ENCODE assay signal across 11 cellular contexts in genomic region chr20:59825944-59826759, GRCh38.
DNase-seq lines count a peak whose midpoint lies in the region; ATAC-seq and TF ChIP-seq lines count a peak whose summit lies in the region.
"Had no signal": no experiment of that assay in that cellular context is flagged by ENCODE, and none has a peak within 500 bp of the region (broad histone marks: within the 10 kb centered on the region; RNA-seq: fewer than 3 reads in every experiment).

No MANE protein-coding gene starts in this region.

- DNase-seq in SIG-M5 treated with dmso at 0.1 percent for 504 hours (lab: John Stamatoyannopoulos, UW; ENCODE audit: unreplicated experiment) (peak; percentile 14), SIG-M5 (lab: John Stamatoyannopoulos, UW) (no peak), PC-3 (peak; percentile 74), hepatocyte (ENCODE audit: low spot score) (peak; percentile 72), testis (peak; percentile 58)
- DNase-seq in activated CD4-positive, alpha-beta T cell treated with anti-CD3 and anti-CD28 coated beads for 4 hours: no peak
- DNase-seq: activated naive CD4-positive, alpha-beta T cell treated with anti-CD3 and anti-CD28 coated beads, Interleukin-2, amount 50 U/mL, for 16 hours; NCI-H226 had no signal

- H3K27me3 ChIP-seq in PC-3 (ENCODE audit: low read length) (no peaks in the 10 kb centered on the region), hepatocyte (no peaks in the 10 kb centered on the region), testis (no peaks in the 10 kb centered on the region)

- BruUV-seq in PC-3 (replicated peaks; lab: Mats Ljungman, UMichigan): no TSS peak

- no peak overlapping the region for H3K4me3 ChIP-seq in PC-3 (ENCODE audit: low read length)
- no peak overlapping the region for H3K4me3 ChIP-seq in hepatocyte
- no peak overlapping the region for H3K4me3 ChIP-seq in testis
- H3K4me3 ChIP-seq: thoracic aorta had no signal

- no peaks in the 10 kb centered on the region for H3F3A ChIP-seq in PC-3 (ENCODE audit: low read length, unreplicated experiment)

- H3K9me3 ChIP-seq in PC-3 (ENCODE audit: low read length): no peaks in the 10 kb centered on the region
- no peaks in the 10 kb centered on the region for H3K9me3 ChIP-seq in hepatocyte (ENCODE audit: low read depth)
- H3K9me3 ChIP-seq in testis: no peaks in the 10 kb centered on the region
- H3K9me3 ChIP-seq: thoracic aorta had no signal

- peak overlapping the region; percentile 38 for H3K27ac ChIP-seq in PC-3 (ENCODE audit: low read length)
- H3K27ac ChIP-seq in hepatocyte: peak overlapping the region; percentile 83
- no peak overlapping the region for H3K27ac ChIP-seq in testis
- H3K27ac ChIP-seq: thoracic aorta had no signal

- H3K36me3 ChIP-seq in PC-3 (ENCODE audit: low read depth, low read length): no peaks in the 10 kb centered on the region
- no peaks in the 10 kb centered on the region for H3K36me3 ChIP-seq in hepatocyte (replicated peaks; ENCODE audit: insufficient read depth, low read depth)
- no peaks in the 10 kb centered on the region for H3K36me3 ChIP-seq in testis (ENCODE audit: low read depth, missing control alignments)
- H3K36me3 ChIP-seq: thoracic aorta had no signal

- no peaks in the 10 kb centered on the region for H4K20me1 ChIP-seq in PC-3 (ENCODE audit: low read length)
- H4K20me1 ChIP-seq in hepatocyte (ENCODE audit: insufficient read depth, poor library complexity, severe bottlenecking): no peaks in the 10 kb centered on the region

- TF ChIP-seq CTCF in PC-3 (conservative IDR thresholded peaks at IDR 0.05; ENCODE audit: low read depth, low read length): no peak
- TF ChIP-seq CTCF in hepatocyte (IDR thresholded peaks at IDR 0.05; ENCODE audit: poor library complexity): no peak
- no peak for TF ChIP-seq CTCF in testis (IDR thresholded peaks at IDR 0.05)

- peaks cover 30% of the 10 kb centered on the region for H3K4me1 ChIP-seq in PC-3 (ENCODE audit: insufficient read depth, low read length)
- peaks cover 5% of the 10 kb centered on the region for H3K4me1 ChIP-seq in hepatocyte (ENCODE audit: insufficient read depth)
- H3K4me1 ChIP-seq in testis: no peaks in the 10 kb centered on the region

- no peak overlapping the region for H3K9ac ChIP-seq in PC-3 (ENCODE audit: low read length)

- intact Hi-C loops in PC-3 (cut with micrococcal nuclease) (no loop called here), testis (cut with DNase I; ENCODE audit: low total_unique reads) (no loop called here)

- no peaks in the 10 kb centered on the region for H3K79me2 ChIP-seq in PC-3 (ENCODE audit: low read length)
- no peaks in the 10 kb centered on the region for H3K79me2 ChIP-seq in hepatocyte

- ATAC-seq in PC-3 (peak; percentile 30), HG03469 (IDR thresholded peaks at IDR 0.05; ENCODE audit: unreplicated experiment) (no peak), GM18505 (IDR thresholded peaks at IDR 0.05; ENCODE audit: unreplicated experiment) (no peak)

- H3K4me2 ChIP-seq in PC-3 (ENCODE audit: low read length) (no peak overlapping the region), hepatocyte (no peak overlapping the region)

- 74% methylated on average over 10 of the region's 11 CpGs for WGBS in hepatocyte (ENCODE audit: low lambda C conversion rate, missing lambda C conversion rate)
- WGBS in testis, 2 donors: 72 to 75% methylated on average over 11 of the region's 11 CpGs

- TF ChIP-seq POLR2A in testis (IDR thresholded peaks at IDR 0.05) (no peak), GM18505 (IDR thresholded peaks at IDR 0.05; ENCODE audit: borderline replicate concordance, extremely low read depth, insufficient read depth, insufficient read length) (no peak)

- H3K9me2 ChIP-seq in PC-3 (replicated peaks; ENCODE audit: low read length): no peaks in the 10 kb centered on the region
- no peaks in the 10 kb centered on the region for H3K9me2 ChIP-seq in hepatocyte (replicated peaks; ENCODE audit: insufficient read depth)

- POLR2A ChIA-PET in PC-3 (lab: Charles Lee; ENCODE audit: unreplicated experiment): interaction anchor here (0.5 kb wide), 1 partner anchor 11 kb away, joined by 5 read pairs; no protein-coding TSS in a partner anchor

- CTCF ChIA-PET in PC-3 (lab: Charles Lee): interaction anchor here (1.1 kb wide), 1 partner anchor 24 kb away, joined by 4 read pairs; no protein-coding TSS in a partner anchor

- H2AFZ ChIP-seq in PC-3 (ENCODE audit: low read length) (no peak overlapping the region; the same call in 1 of the 2 replicates), hepatocyte (no peak overlapping the region)

Comparison
In these comparisons a context has a peak if more than half of its experiments do, and no peak if none do; other contexts are left out.
1. DNase-seq: peak in SIG-M5 treated with dmso at 0.1 percent for 504 hours (single experiment), PC-3 (single experiment), hepatocyte (single experiment) and testis (single experiment); none in SIG-M5 (single experiment) and activated CD4-positive, alpha-beta T cell treated with anti-CD3 and anti-CD28 coated beads for 4 hours (0 of 2).
2. H3K27ac ChIP-seq: peak in PC-3 (single experiment) and hepatocyte (single experiment); none in testis (0 of 2).